8 cellular contexts compared by ENCODE assay signal in the genomic region with DNA sequence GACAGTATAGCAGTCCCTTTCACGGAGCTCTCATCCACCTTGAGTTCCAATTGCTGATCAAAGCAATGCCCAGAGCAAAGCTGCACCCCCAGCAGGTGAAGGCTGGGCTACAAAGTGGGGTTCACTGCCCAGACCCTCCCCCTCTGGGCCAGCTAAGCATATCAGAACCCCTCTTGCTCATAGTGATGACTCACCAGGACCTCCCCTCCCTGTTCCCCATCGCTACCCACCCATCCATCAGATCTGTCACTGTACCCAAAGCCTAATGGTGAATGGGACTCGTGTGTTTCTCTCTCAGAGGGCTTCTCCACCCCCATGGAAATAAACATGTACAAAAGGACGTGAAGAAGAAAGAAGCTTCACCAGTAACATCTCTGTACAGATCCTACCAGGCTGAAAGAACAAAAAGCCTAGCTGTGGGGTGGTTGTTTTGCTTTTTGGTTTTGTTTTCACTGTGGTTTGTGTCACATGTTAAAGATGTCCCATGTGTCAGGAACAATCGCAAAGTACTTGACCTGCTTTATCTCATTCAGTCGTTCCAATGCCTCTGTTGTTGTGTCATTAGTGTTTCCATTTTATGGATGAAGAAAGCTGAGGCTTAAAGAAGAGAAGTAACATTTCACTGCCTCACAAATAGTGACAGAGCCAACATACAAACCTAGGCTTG.
DNase-seq lines count a peak whose midpoint lies in the region; ATAC-seq and TF ChIP-seq lines count a peak whose summit lies in the region.

No MANE protein-coding gene starts in this region.

- H3K18ac ChIP-seq in H9 (ENCODE audit: insufficient read length, low read depth, low read length): no peak overlapping the region

- intact Hi-C loops in head of caudate nucleus (cut with DNase I): no loop called here

- H3K27me3 ChIP-seq in H9 (ENCODE audit: insufficient read depth, low read length): no peaks in the 10 kb centered on the region

- no peaks in the 10 kb centered on the region for H3K23me2 ChIP-seq in H9 (ENCODE audit: insufficient read length, low read depth, low read length, poor library complexity, severe bottlenecking)

- no peaks in the 10 kb centered on the region for H3K79me2 ChIP-seq in H9 (ENCODE audit: insufficient read depth, low read length)

- no peak overlapping the region for H3K9ac ChIP-seq in H9 (ENCODE audit: extremely low read depth, insufficient read length, low read length)

- DNase-seq in GM13977 (ENCODE audit: low spot score) (peak; percentile 43), H9 (no peak), OCI-M1 (lab: John Stamatoyannopoulos, UW) (peak; percentile 46), memory B cell (ENCODE audit: low spot score in 2 of 2) (no peak), LoVo (ENCODE audit: low spot score) (no peak), head of caudate nucleus (no peak), nephron progenitor cell (no peak)
- DNase-seq in stimulated activated CD8-positive, alpha-beta memory T cell treated with anti-CD3 and anti-CD28 coated beads, Interleukin-4, amount 100 ng/mL, for 48 hours: no peak

- H4K91ac ChIP-seq in H9 (ENCODE audit: insufficient read length, low read depth, low read length): peak overlapping the region; percentile 48

- no peak overlapping the region for H3K27ac ChIP-seq in H9 (ENCODE audit: insufficient read length, low read depth, low read length)

- H2BK20ac ChIP-seq in H9 (ENCODE audit: low read depth, low read length, poor library complexity, severe bottlenecking): no peak overlapping the region

- no peak overlapping the region for H4K8ac ChIP-seq in H9 (replicated peaks; ENCODE audit: insufficient read length, low read depth, low read length)

- peaks cover 55 to 69% of the 10 kb centered on the region in 2 experiments for H3K4me1 Mint-ChIP-seq in H9
- H3K4me1 Mint-ChIP-seq in memory B cell: peaks cover 62% of the 10 kb centered on the region
- peaks cover 65% of the 10 kb centered on the region for H3K4me1 Mint-ChIP-seq in nephron progenitor cell

- no peaks in the 10 kb centered on the region for H4K20me1 ChIP-seq in H9 (ENCODE audit: control insufficient read depth, insufficient read depth, insufficient read length)

- no peaks in the 10 kb centered on the region for H3K36me3 Mint-ChIP-seq in H9 (ENCODE audit: insufficient read depth in 1 of 3, low read depth in 3 of 3)
- no peaks in the 10 kb centered on the region for H3K36me3 Mint-ChIP-seq in memory B cell
- H3K36me3 Mint-ChIP-seq in nephron progenitor cell (ENCODE audit: low read depth): no peaks in the 10 kb centered on the region

- H3K27me3 Mint-ChIP-seq in H9 (ENCODE audit: low read depth): no peaks in the 10 kb centered on the region; the same call in 1 of the 2 replicates
- H3K27me3 Mint-ChIP-seq in memory B cell: no peaks in the 10 kb centered on the region
- H3K27me3 Mint-ChIP-seq in nephron progenitor cell (ENCODE audit: low read depth, poor library complexity): peaks cover 14% of the 10 kb centered on the region

- H2AFZ ChIP-seq in H9 (ENCODE audit: low read length): no peak overlapping the region

- no peaks in the 10 kb centered on the region for H3K79me1 ChIP-seq in H9 (ENCODE audit: insufficient read depth, low read depth, low read length, poor library complexity, severe bottlenecking)

- peaks cover 30% of the 10 kb centered on the region for H3K4me1 ChIP-seq in H9 (ENCODE audit: insufficient read depth, low read length)

- no peak overlapping the region for H4K5ac ChIP-seq in H9 (ENCODE audit: insufficient read length, low read depth, low read length)

- H3K56ac ChIP-seq in H9 (ENCODE audit: insufficient read length, low read depth, low read length): no peak overlapping the region

- H2AK5ac ChIP-seq in H9 (ENCODE audit: insufficient read length, low read length): no peak overlapping the region

- H3T11ph ChIP-seq in H9 (ENCODE audit: low read length): no peak overlapping the region

- no peak overlapping the region for H3K4me2 ChIP-seq in H9 (ENCODE audit: insufficient read depth, insufficient read length, low read length)

- no peaks in the 10 kb centered on the region; a peak in 1 of 5 replicates for H3K9me3 Mint-ChIP-seq in H9
- no peaks in the 10 kb centered on the region for H3K9me3 Mint-ChIP-seq in memory B cell
- H3K9me3 Mint-ChIP-seq in nephron progenitor cell: no peaks in the 10 kb centered on the region

- H3K23ac ChIP-seq in H9 (ENCODE audit: insufficient read length, low read depth, low read length): no peak overlapping the region

- H2BK5ac ChIP-seq in H9 (ENCODE audit: insufficient read length, low read length): no peak overlapping the region

- H3K4me3 Mint-ChIP-seq in H9 (no peak overlapping the region), memory B cell (peak overlapping the region; percentile 57), nephron progenitor cell (no peak overlapping the region)

- H3K27ac Mint-ChIP-seq in H9 (peak overlapping the region in 1 of 3 experiments; percentile 33; a peak in 1 of 7 replicates), memory B cell (peak overlapping the region; percentile 95), nephron progenitor cell (no peak overlapping the region)

- no peak overlapping the region for H2BK15ac ChIP-seq in H9 (ENCODE audit: low read depth, low read length)

- WGBS in H9 (ENCODE audit: extremely low coverage, insufficient read length, low lambda C conversion rate): no CpG with 5 or more reads among the region's 6 CpGs

- peak; percentile 60 for ATAC-seq in memory B cell (ENCODE audit: low read depth)

- TF ChIP-seq CTCF in GM13977 (IDR thresholded peaks at IDR 0.05; ENCODE audit: extremely low read depth, insufficient read depth, missing control alignments) (no peak), H9 (conservative IDR thresholded peaks at IDR 0.05) (no peak), nephron progenitor cell (IDR thresholded peaks at IDR 0.05) (no peak)

- no peak overlapping the region for H2BK12ac ChIP-seq in H9 (ENCODE audit: insufficient read length, low read depth, low read length)

- in situ Hi-C loops in GM13977 (cut with MboI; ENCODE audit: low pct_unique_long_range_greater_than_20kb, low sequenced_read_pairs, unreplicated experiment): no loop called here

- no peak overlapping the region for H3K4ac ChIP-seq in H9 (ENCODE audit: low read depth, low read length)

- H2BK120ac ChIP-seq in H9 (ENCODE audit: low read depth, low read length, poor library complexity, severe bottlenecking): no peak overlapping the region

- H3K9me3 ChIP-seq in H9 (ENCODE audit: control insufficient read depth, low read depth, low read length): no peaks in the 10 kb centered on the region

- H3K14ac ChIP-seq in H9 (ENCODE audit: insufficient read depth, low read length): no peak overlapping the region

Comparison
In these comparisons a context has a peak if more than half of its experiments do, and no peak if none do; other contexts are left out.
1. DNase-seq: peak in GM13977 (single experiment) and OCI-M1 (single experiment); none in H9 (single experiment), memory B cell (0 of 2), LoVo (single experiment), stimulated activated CD8-positive, alpha-beta memory T cell treated with anti-CD3 and anti-CD28 coated beads, Interleukin-4, amount 100 ng/mL, for 48 hours (single experiment), head of caudate nucleus (0 of 42) and nephron progenitor cell (single experiment).